ENCODE assay signal across 20 cellular contexts in the genomic region with DNA sequence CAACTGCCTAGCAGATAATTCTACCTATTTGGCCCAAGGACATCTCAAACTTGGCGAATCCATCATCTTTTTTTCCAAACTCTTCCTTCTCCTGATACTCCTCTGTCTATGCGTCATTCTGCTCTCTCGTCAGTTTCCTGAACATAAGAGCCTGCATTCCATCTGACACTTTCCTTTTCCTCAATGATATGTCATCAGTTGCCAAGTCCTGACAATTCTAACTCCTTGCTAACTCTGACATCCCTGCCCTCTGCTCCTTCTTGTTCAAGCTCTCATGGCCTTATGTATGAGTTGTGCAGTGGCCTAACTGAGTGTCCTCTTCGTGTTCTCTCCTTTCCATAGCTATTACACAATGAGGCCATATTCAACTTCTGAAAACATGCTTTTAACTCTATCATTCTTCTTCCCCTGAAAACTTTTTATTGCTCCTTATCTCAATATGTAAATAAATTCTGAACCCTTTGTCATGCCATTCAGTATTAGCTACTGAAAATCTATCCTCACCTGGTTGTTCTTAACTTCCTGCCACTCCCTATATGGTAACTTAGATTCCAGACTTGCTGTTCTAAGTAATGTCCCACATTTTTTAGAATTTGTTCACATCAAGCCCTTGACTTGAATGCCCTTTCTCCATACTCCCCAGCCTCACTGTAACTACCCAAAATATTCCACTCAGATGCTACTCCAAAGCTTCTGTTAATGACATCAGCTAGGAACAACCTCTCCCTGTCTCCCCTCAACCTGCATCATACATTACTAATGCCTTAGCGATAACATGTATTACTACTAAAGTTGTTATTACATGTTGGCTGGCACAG. TPM values are rescaled to one million over a fixed set of nuclear protein-coding genes. Genes with fewer than 3 reads are reported as not detected.
DNase-seq lines count a peak whose midpoint lies in the region; ATAC-seq, FAIRE-seq and TF ChIP-seq lines count a peak whose summit lies in the region.
"Had no signal": no experiment of that assay in that cellular context is flagged by ENCODE, and none has a peak within 500 bp of the region (broad histone marks: within the 10 kb centered on the region; RNA-seq: fewer than 3 reads in every experiment).

No MANE protein-coding gene starts in this region.

- H3K36me3 ChIP-seq in PC-3 (ENCODE audit: low read depth, low read length) (no peaks in the 10 kb centered on the region), endothelial cell of umbilical vein (ENCODE audit: control insufficient read depth in 2 of 2, extremely low read depth in 1 of 2, insufficient read depth in 2 of 2, low read length in 2 of 2) (peaks cover 0 to 7% of the 10 kb centered on the region in 2 experiments), hepatocyte (replicated peaks; ENCODE audit: insufficient read depth, low read depth) (no peaks in the 10 kb centered on the region), gastrocnemius medialis (no peaks in the 10 kb centered on the region)
- H3K36me3 ChIP-seq: neutrophil had no signal

- intact Hi-C loops in PC-3 (cut with micrococcal nuclease) = no loop called here
- intact Hi-C loops in endothelial cell of umbilical vein (cut with micrococcal nuclease) = loop anchor here (1.0 to 10.0 kb wide), 7 partner anchors 9 to 377 kb away; a partner anchor contains a TSS
- intact Hi-C loops in gastrocnemius medialis (cut with DNase I; ENCODE audit: low total_unique reads) = no loop called here

- H3K9ac ChIP-seq in PC-3 (ENCODE audit: low read length) = no peak overlapping the region
- H3K9ac ChIP-seq in endothelial cell of umbilical vein (replicated peaks; ENCODE audit: extremely low read depth, insufficient read depth, low read length) = peak overlapping the region; percentile 61

- BruUV-seq in PC-3 (replicated peaks; lab: Mats Ljungman, UMichigan) (no TSS peak), endothelial cell of umbilical vein (replicated peaks; lab: Mats Ljungman, UMichigan) (TSS peak; percentile 70)

- no peak for TF ChIP-seq POLR2A in endothelial cell of umbilical vein (IDR thresholded peaks at IDR 0.05; ENCODE audit: low read depth, low read length)
- no peak for TF ChIP-seq POLR2A in gastrocnemius medialis (IDR thresholded peaks at IDR 0.05)

- ATAC-seq in PC-3 = no peak
- peak; percentile 37 to 49 for ATAC-seq in gastrocnemius medialis
- no peak for ATAC-seq in HG03025 (IDR thresholded peaks at IDR 0.05; ENCODE audit: low FRiP score, unreplicated experiment)
- ATAC-seq: sciatic nerve; stimulated activated naive CD8-positive, alpha-beta T cell treated with anti-CD3 and anti-CD28 coated beads, Interleukin-15, Interleukin-2, amounts not matched to agents 100 U/mL and 50 U/mL, for 24 hours had no signal

- H4K20me1 ChIP-seq in PC-3 (ENCODE audit: low read length) = no peaks in the 10 kb centered on the region
- no peaks in the 10 kb centered on the region for H4K20me1 ChIP-seq in endothelial cell of umbilical vein (replicated peaks; ENCODE audit: control insufficient read depth, extremely low read depth, insufficient read depth, low read length)
- no peaks in the 10 kb centered on the region for H4K20me1 ChIP-seq in hepatocyte (ENCODE audit: insufficient read depth, poor library complexity, severe bottlenecking)

- peaks cover 31% of the 10 kb centered on the region for H3K4me1 ChIP-seq in PC-3 (ENCODE audit: insufficient read depth, low read length)
- peaks cover 87% of the 10 kb centered on the region for H3K4me1 ChIP-seq in endothelial cell of umbilical vein (ENCODE audit: control insufficient read depth, extremely low read depth, insufficient read depth, low read length)
- H3K4me1 ChIP-seq in hepatocyte (ENCODE audit: insufficient read depth) = no peaks in the 10 kb centered on the region
- peaks cover 94% of the 10 kb centered on the region in 2 donors for H3K4me1 ChIP-seq in gastrocnemius medialis

- H3K4me3 ChIP-seq in PC-3 (ENCODE audit: low read length) (no peak overlapping the region), endothelial cell of umbilical vein (replicated peaks in 1 of 3; ENCODE audit: insufficient read depth in 1 of 3, low read depth in 1 of 3, low read length in 3 of 3) (no peak overlapping the region), hepatocyte (no peak overlapping the region), gastrocnemius medialis (peak overlapping the region in 1 of 4 donors; percentile 1)

- peak; percentile 77 for FAIRE-seq in endothelial cell of umbilical vein (lab: Jason Lieb, UNC)

- DNase-seq in PC-3 (no peak), endothelial cell of umbilical vein (ENCODE audit: low read depth, low spot score) (peak; percentile 91), hepatocyte (ENCODE audit: low spot score) (peak; percentile 19), gastrocnemius medialis (no peak), CD1c-positive myeloid dendritic cell (ENCODE audit: extremely low spot score) (no peak), NOMO-1 treated with DMSO at 0.1 percent for 48 hours (lab: John Stamatoyannopoulos, UW; ENCODE audit: unreplicated experiment) (no peak), NCI-H446 treated with DMSO at 0.1 percent for 48 hours (lab: John Stamatoyannopoulos, UW) (no peak)
- DNase-seq: activated naive CD4-positive, alpha-beta T cell; activated T-cell treated with anti-CD3 and anti-CD28 coated beads for 4 hours; anterior cingulate cortex; kidney glomerular epithelial cell; NCI-H1694 treated with DMSO at 0.1 percent for 48 hours; NCI-H446; stimulated activated CD4-positive, alpha-beta T cell treated with anti-CD3 and anti-CD28 coated beads, Interleukin-1b, Interleukin-23, amount 100 ng/mL, for 48 hours; stimulated activated naive CD8-positive, alpha-beta T cell treated with anti-CD3 and anti-CD28 coated beads, Interleukin-15, Interleukin-2, amounts not matched to agents 100 U/mL and 50 U/mL, for 24 hours had no signal

- dilution Hi-C loops in endothelial cell of umbilical vein (cut with MboI; ENCODE audit: extremely low pct_ligation_motif_present, low sequenced_read_pairs) = no loop called here

- CTCF ChIA-PET in PC-3 (lab: Charles Lee) = no interaction called here
- CTCF ChIA-PET in endothelial cell of umbilical vein (lab: Charles Lee) = interaction anchor here (0.9 to 1.4 kb wide), 6 partner anchors 9 to 50 kb away, joined by 3 to 6 read pairs (median 3); a partner anchor contains a TSS

- H3K9me2 ChIP-seq in PC-3 (replicated peaks; ENCODE audit: low read length) (no peaks in the 10 kb centered on the region), hepatocyte (replicated peaks; ENCODE audit: insufficient read depth) (no peaks in the 10 kb centered on the region)

- H3K4me2 ChIP-seq in PC-3 (ENCODE audit: low read length) = no peak overlapping the region
- H3K4me2 ChIP-seq in endothelial cell of umbilical vein (ENCODE audit: insufficient read depth, low read length) = peak overlapping the region; percentile 81
- no peak overlapping the region for H3K4me2 ChIP-seq in hepatocyte

- H2AFZ ChIP-seq in PC-3 (ENCODE audit: low read length) (no peak overlapping the region), endothelial cell of umbilical vein (ENCODE audit: low read depth, low read length) (no peak overlapping the region), hepatocyte (no peak overlapping the region)

- H3K9me3 ChIP-seq in PC-3 (ENCODE audit: low read length) (no peaks in the 10 kb centered on the region), endothelial cell of umbilical vein (replicated peaks; ENCODE audit: control insufficient read depth, insufficient read depth, low read length) (no peaks in the 10 kb centered on the region), hepatocyte (ENCODE audit: low read depth) (no peaks in the 10 kb centered on the region), gastrocnemius medialis (no peaks in the 10 kb centered on the region)
- H3K9me3 ChIP-seq: neutrophil had no signal

- no peak for TF ChIP-seq CTCF in PC-3 (conservative IDR thresholded peaks at IDR 0.05; ENCODE audit: low read depth, low read length)
- TF ChIP-seq CTCF in endothelial cell of umbilical vein (IDR thresholded peaks at IDR 0.05; ENCODE audit: extremely low read depth in 1 of 2, insufficient read depth in 1 of 2, low read depth in 1 of 2, low read length in 2 of 2) = no peak
- no peak for TF ChIP-seq CTCF in hepatocyte (IDR thresholded peaks at IDR 0.05; ENCODE audit: poor library complexity)
- no peak for TF ChIP-seq CTCF in gastrocnemius medialis (IDR thresholded peaks at IDR 0.05 in 4 of 5, conservative IDR thresholded peaks at IDR 0.05 in 1 of 5)

- H3K9me1 ChIP-seq in endothelial cell of umbilical vein (replicated peaks; ENCODE audit: control insufficient read depth, extremely low read depth, insufficient read depth, low read length) = no peaks in the 10 kb centered on the region

- 85% methylated on average over 5 of the region's 5 CpGs for WGBS in hepatocyte (ENCODE audit: low lambda C conversion rate, missing lambda C conversion rate)

- H3K27ac ChIP-seq in PC-3 (ENCODE audit: low read length) (peak overlapping the region; percentile 9; the same call in 1 of the 2 replicates), endothelial cell of umbilical vein (ENCODE audit: insufficient read depth, low read depth, low read length) (peak overlapping the region; percentile 94), hepatocyte (peak overlapping the region; percentile 6), gastrocnemius medialis (peak overlapping the region; percentile 88 to 97 (median 90))
- H3K27ac ChIP-seq: neutrophil had no signal

- H3F3A ChIP-seq in PC-3 (ENCODE audit: low read length, unreplicated experiment) = no peaks in the 10 kb centered on the region

- no peaks in the 10 kb centered on the region for H3K27me3 ChIP-seq in PC-3 (ENCODE audit: low read length)
- H3K27me3 ChIP-seq in endothelial cell of umbilical vein (ENCODE audit: control insufficient read depth in 2 of 2, insufficient read depth in 2 of 2, low read length in 2 of 2) = no peaks in the 10 kb centered on the region
- H3K27me3 ChIP-seq in hepatocyte = no peaks in the 10 kb centered on the region
- H3K27me3 ChIP-seq in gastrocnemius medialis = no peaks in the 10 kb centered on the region
- H3K27me3 ChIP-seq: neutrophil had no signal

- in situ Hi-C loops in gastrocnemius medialis (cut with MboI; ENCODE audit: low sequenced_read_pairs in 4 of 4) = no loop called here

- POLR2A ChIA-PET in PC-3 (lab: Charles Lee; ENCODE audit: unreplicated experiment) = no interaction called here
- POLR2A ChIA-PET in endothelial cell of umbilical vein (lab: Charles Lee) = interaction anchor here (1.5 kb wide), 1 partner anchor 34 kb away, joined by 3 read pairs; no protein-coding TSS in a partner anchor

- no peaks in the 10 kb centered on the region for H3K79me2 ChIP-seq in PC-3 (ENCODE audit: low read length)
- H3K79me2 ChIP-seq in endothelial cell of umbilical vein (ENCODE audit: control insufficient read depth, insufficient read depth, low read length) = peaks cover 80% of the 10 kb centered on the region
- H3K79me2 ChIP-seq in hepatocyte = no peaks in the 10 kb centered on the region

RNA-seq across cellular contexts. Expression of a gene that starts 11.5 kb away (rescaled TPM):
- 8.0 and 8.2 TPM in 2 replicates for total RNA-seq in PC-3 (2014; rRNA removed)
- total RNA-seq in endothelial cell of umbilical vein = 137 and 140 TPM in 2 replicates
- polyA plus RNA-seq in endothelial cell of umbilical vein = 40.2 and 52.6 TPM in 2 replicates
- polyA plus RNA-seq in endothelial cell of umbilical vein (2011; cell fraction: cytosol; rRNA removed) = 77.1 and 91.5 TPM in 2 replicates
- polyA plus RNA-seq in endothelial cell of umbilical vein (2011; cell fraction: nucleus; rRNA removed) = 207 and 208 TPM in 2 replicates
- 134 and 174 TPM in 2 replicates for polyA plus RNA-seq in endothelial cell of umbilical vein (2012)
- polyA minus RNA-seq in endothelial cell of umbilical vein = 100 and 108 TPM in 2 replicates
- polyA minus RNA-seq in endothelial cell of umbilical vein (2011; cell fraction: cytosol; rRNA and poly(A)+ RNA removed) = 1.3 TPM
- 278 and 328 TPM in 2 replicates for polyA minus RNA-seq in endothelial cell of umbilical vein (2011; cell fraction: nucleus; rRNA and poly(A)+ RNA removed)
- 18.5 and 21.7 TPM in 2 replicates for total RNA-seq in hepatocyte
- polyA plus RNA-seq in hepatocyte = 12.3 and 14.0 TPM in 2 replicates
- 100 to 1,000 TPM in 1 of 4 donors, 10 to 100 TPM in 3; 60.7 to 254 (median 79.1) TPM for total RNA-seq in gastrocnemius medialis
- total RNA-seq: CD4-positive, alpha-beta memory T cell had no signal
- polyA plus RNA-seq: CD4-positive, alpha-beta memory T cell; IgD-negative memory B cell had no signal

Comparison
In these comparisons a context has a peak if more than half of its experiments do, and no peak if none do; other contexts are left out.
1. ATAC-seq: peak in gastrocnemius medialis (2 of 2); none in PC-3 (single experiment) and HG03025 (single experiment).
2. DNase-seq: peak in endothelial cell of umbilical vein (single experiment) and hepatocyte (single experiment); none in PC-3 (single experiment), gastrocnemius medialis (0 of 2), CD1c-positive myeloid dendritic cell (single experiment), NOMO-1 treated with DMSO at 0.1 percent for 48 hours (single experiment) and NCI-H446 treated with DMSO at 0.1 percent for 48 hours (single experiment).
3. H3K27ac ChIP-seq: peak in every context shown above with its lines; median percentile 94 in endothelial cell of umbilical vein; 90 in gastrocnemius medialis; 9 in PC-3; 6 in hepatocyte.